8 cellular contexts compared by ENCODE assay signal in the genomic region with DNA sequence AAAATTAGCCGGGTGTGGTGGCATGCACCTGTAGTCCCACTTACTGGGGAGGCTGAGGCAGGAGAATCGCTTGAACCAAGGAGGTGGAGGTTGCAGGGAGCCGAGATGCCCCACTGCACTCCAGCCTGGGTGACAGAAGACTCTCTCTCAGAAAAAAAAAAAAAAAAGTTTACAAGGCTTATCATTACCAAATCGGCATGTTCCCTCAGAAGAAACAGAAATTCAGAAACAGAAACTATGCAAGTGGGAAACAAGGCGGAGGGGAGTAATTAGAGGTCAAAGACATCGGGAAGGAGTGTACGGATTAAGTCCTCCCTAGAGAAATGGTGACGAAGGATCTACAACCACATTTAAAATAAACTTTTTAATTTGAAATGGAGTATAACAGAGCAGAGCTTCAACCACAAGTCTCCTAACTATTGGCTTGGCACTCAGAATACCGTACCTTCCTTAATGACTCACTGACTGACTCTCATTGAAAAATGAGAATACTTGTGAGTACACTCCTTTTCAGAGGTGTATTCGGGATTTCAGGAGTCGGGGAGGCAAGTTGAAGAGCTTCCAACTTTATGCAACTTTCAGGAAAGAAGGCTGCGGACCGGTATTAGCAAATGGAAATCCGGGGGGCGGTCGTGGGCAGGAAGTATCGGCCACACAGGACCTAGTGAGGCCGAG. TPM values are rescaled to one million over a fixed set of nuclear protein-coding genes. Genes with fewer than 3 reads are reported as not detected.
A peak's percentile ranks its signal among the peaks of the same experiment; 100 is the strongest.
DNase-seq lines count a peak whose midpoint lies in the region; ATAC-seq and TF ChIP-seq lines count a peak whose summit lies in the region.

No MANE protein-coding gene starts in this region.

- H3K27me3 ChIP-seq in Caco-2 (replicated peaks; ENCODE audit: control insufficient read depth, insufficient read depth, low read length) (no peaks in the 10 kb centered on the region), Peyer's patch (no peaks in the 10 kb centered on the region)

- POLR2A ChIA-PET in Caco-2 (lab: Charles Lee) = interaction anchor here (0.5 to 0.6 kb wide), 2 partner anchors 14 kb away, joined by 3 to 4 read pairs; no protein-coding TSS in a partner anchor

- BruUV-seq in Caco-2 (replicated peaks; lab: Mats Ljungman, UMichigan) = TSS peak; percentile 49

- no peak for TF ChIP-seq CTCF in Caco-2 (IDR thresholded peaks at IDR 0.05; ENCODE audit: insufficient read depth in 1 of 2, low read depth in 1 of 2, low read length in 1 of 2, severe bottlenecking in 1 of 2, unreplicated experiment in 1 of 2)
- no peak for TF ChIP-seq CTCF in Peyer's patch (IDR thresholded peaks at IDR 0.05)
- no peak for TF ChIP-seq CTCF in type B pancreatic cell (conservative IDR thresholded peaks at IDR 0.05)

- H3K27me3 Mint-ChIP-seq in Caco-2 (ENCODE audit: insufficient read depth, unreplicated experiment) (no peaks in the 10 kb centered on the region), type B pancreatic cell (no peaks in the 10 kb centered on the region)

- ATAC-seq in GM21737 (IDR thresholded peaks at IDR 0.05; ENCODE audit: unreplicated experiment) = peak; percentile 12

- peak overlapping the region; percentile 51 for H3K4me3 ChIP-seq in Caco-2 (ENCODE audit: low read depth, low read length)
- peak overlapping the region; percentile 59 to 91 (median 78) for H3K4me3 ChIP-seq in Peyer's patch
- peak overlapping the region; percentile 72 for H3K4me3 ChIP-seq in mesodermal cell (ENCODE audit: extremely low read depth, insufficient read depth, low read length, poor library complexity, severe bottlenecking)

- H3K9me3 Mint-ChIP-seq in Caco-2 (ENCODE audit: unreplicated experiment) (no peaks in the 10 kb centered on the region), type B pancreatic cell (no peaks in the 10 kb centered on the region)

- TF ChIP-seq POLR2A in Peyer's patch (IDR thresholded peaks at IDR 0.05) = no peak

- H3K4me1 Mint-ChIP-seq in Caco-2 (ENCODE audit: low read depth, unreplicated experiment) (peaks cover 6% of the 10 kb centered on the region), type B pancreatic cell (ENCODE audit: unreplicated experiment) (no peaks in the 10 kb centered on the region)

- H3K4me3 Mint-ChIP-seq in Caco-2 (ENCODE audit: unreplicated experiment) (peak overlapping the region; percentile 90), type B pancreatic cell (peak overlapping the region; percentile 95)

- H3K36me3 ChIP-seq in Caco-2 (ENCODE audit: control insufficient read depth, insufficient read depth, low read length) (no peaks in the 10 kb centered on the region), Peyer's patch (no peaks in the 10 kb centered on the region), mesodermal cell (ENCODE audit: control insufficient read depth, insufficient read depth, low read length) (peaks cover 9% of the 10 kb centered on the region)

- H3K36me3 Mint-ChIP-seq in Caco-2 (ENCODE audit: insufficient read depth, unreplicated experiment) = peaks cover 2% of the 10 kb centered on the region
- peaks cover 2% of the 10 kb centered on the region for H3K36me3 Mint-ChIP-seq in type B pancreatic cell

- CTCF ChIA-PET in Caco-2 (lab: Charles Lee) = interaction anchor here (0.7 to 1.0 kb wide), 3 partner anchors 21 to 82 kb away, joined by 3 to 4 read pairs (median 3); partner anchors contain the start of genes COQ6 and FAM161B

- H3K27ac ChIP-seq in Peyer's patch (peak overlapping the region; percentile 82 to 100 (median 96)), mesodermal cell (ENCODE audit: low read depth, low read length, severe bottlenecking) (peak overlapping the region; percentile 68)

- H3K27ac Mint-ChIP-seq in Caco-2 (ENCODE audit: unreplicated experiment) (peak overlapping the region; percentile 90), type B pancreatic cell (peak overlapping the region; percentile 98)

- H3K9me3 ChIP-seq in Caco-2 = no peaks in the 10 kb centered on the region
- no peaks in the 10 kb centered on the region for H3K9me3 ChIP-seq in Peyer's patch
- no peaks in the 10 kb centered on the region for H3K9me3 ChIP-seq in mesodermal cell (ENCODE audit: control insufficient read depth, low read length)

- peaks cover 11% of the 10 kb centered on the region for H3K4me1 ChIP-seq in Caco-2
- peaks cover 0 to 23% (median 4%) of the 10 kb centered on the region in 4 donors for H3K4me1 ChIP-seq in Peyer's patch
- H3K4me1 ChIP-seq in mesodermal cell (ENCODE audit: control insufficient read depth, insufficient read depth, low read length, poor library complexity, severe bottlenecking) = no peaks in the 10 kb centered on the region

- intact Hi-C loops in Caco-2 (cut with micrococcal nuclease; ENCODE audit: unreplicated experiment) = loop anchor here (2.0 to 5.0 kb wide), 2 partner anchors 21 to 41 kb away; no protein-coding TSS in a partner anchor

- 11 to 24% methylated on average over 10 to 13 of the region's 18 CpGs for WGBS in mesodermal cell (ENCODE audit: insufficient coverage in 2 of 2), 2 experiments

- DNase-seq in Caco-2 = no peak
- no peak for DNase-seq in Peyer's patch
- peak; percentile 3 to 67 for DNase-seq in dermis microvascular lymphatic vessel endothelial cell (ENCODE audit: low read depth in 2 of 2)
- no peak for DNase-seq in type B pancreatic cell (ENCODE audit: extremely low spot score, unreplicated experiment)
- no peak for DNase-seq in mucosa of gallbladder (ENCODE audit: low spot score)
- no peak for DNase-seq in NCI-H2196 treated with DMSO at 0.1 percent for 48 hours (lab: John Stamatoyannopoulos, UW; ENCODE audit: unreplicated experiment)

RNA-seq across cellular contexts. Expression of gene ENTPD5, which starts 0.9 kb away (rescaled TPM):
- total RNA-seq in Caco-2 (2022) = 9.1 and 9.3 TPM in 2 replicates
- total RNA-seq in Peyer's patch = 100 to 1,000 TPM in 3 of 4 donors, 10 to 100 TPM in 1; 28.9 to 300 (median 148) TPM
- 5.3 and 5.9 TPM in 2 replicates for total RNA-seq in dermis microvascular lymphatic vessel endothelial cell
- polyA plus RNA-seq in mesodermal cell (2013, experiment 1 of 2) = 9.5 TPM
- 9.3 TPM for polyA plus RNA-seq in mesodermal cell (2013, experiment 2 of 2)
- 22.2 and 25.8 TPM in 2 replicates for total RNA-seq in type B pancreatic cell (ENCODE audit: low replicate concordance)
- 43.1 TPM for total RNA-seq in mucosa of gallbladder

RNA-seq across cellular contexts. Expression of gene BBOF1, which starts 1.0 kb away (rescaled TPM):
- 0.66 and 0.91 TPM in 2 replicates for total RNA-seq in Caco-2 (2022)
- total RNA-seq in Peyer's patch = 1 to 10 TPM in 3 of 4 donors, under 1 TPM in 1; 0.53 to 5.3 (median 3.0) TPM
- total RNA-seq in dermis microvascular lymphatic vessel endothelial cell = 0.76 and 0.77 TPM in 2 replicates
- polyA plus RNA-seq in mesodermal cell (2013, experiment 1 of 2) = 3.3 TPM
- polyA plus RNA-seq in mesodermal cell (2013, experiment 2 of 2) = 5.2 TPM
- 6.6 and 9.0 TPM in 2 replicates for total RNA-seq in type B pancreatic cell (ENCODE audit: low replicate concordance)
- 3.7 TPM for total RNA-seq in mucosa of gallbladder

Comparison
In these comparisons a context has a peak if more than half of its experiments do, and no peak if none do; other contexts are left out.
1. DNase-seq: peak in dermis microvascular lymphatic vessel endothelial cell (2 of 2); none in Caco-2 (0 of 2), Peyer's patch (0 of 3), type B pancreatic cell (single experiment), mucosa of gallbladder (single experiment) and NCI-H2196 treated with DMSO at 0.1 percent for 48 hours (single experiment).
2. Peak in every context shown above with its lines, with median percentiles within 50 percentile points of each other: H3K4me3 ChIP-seq.